In the genomic region with DNA sequence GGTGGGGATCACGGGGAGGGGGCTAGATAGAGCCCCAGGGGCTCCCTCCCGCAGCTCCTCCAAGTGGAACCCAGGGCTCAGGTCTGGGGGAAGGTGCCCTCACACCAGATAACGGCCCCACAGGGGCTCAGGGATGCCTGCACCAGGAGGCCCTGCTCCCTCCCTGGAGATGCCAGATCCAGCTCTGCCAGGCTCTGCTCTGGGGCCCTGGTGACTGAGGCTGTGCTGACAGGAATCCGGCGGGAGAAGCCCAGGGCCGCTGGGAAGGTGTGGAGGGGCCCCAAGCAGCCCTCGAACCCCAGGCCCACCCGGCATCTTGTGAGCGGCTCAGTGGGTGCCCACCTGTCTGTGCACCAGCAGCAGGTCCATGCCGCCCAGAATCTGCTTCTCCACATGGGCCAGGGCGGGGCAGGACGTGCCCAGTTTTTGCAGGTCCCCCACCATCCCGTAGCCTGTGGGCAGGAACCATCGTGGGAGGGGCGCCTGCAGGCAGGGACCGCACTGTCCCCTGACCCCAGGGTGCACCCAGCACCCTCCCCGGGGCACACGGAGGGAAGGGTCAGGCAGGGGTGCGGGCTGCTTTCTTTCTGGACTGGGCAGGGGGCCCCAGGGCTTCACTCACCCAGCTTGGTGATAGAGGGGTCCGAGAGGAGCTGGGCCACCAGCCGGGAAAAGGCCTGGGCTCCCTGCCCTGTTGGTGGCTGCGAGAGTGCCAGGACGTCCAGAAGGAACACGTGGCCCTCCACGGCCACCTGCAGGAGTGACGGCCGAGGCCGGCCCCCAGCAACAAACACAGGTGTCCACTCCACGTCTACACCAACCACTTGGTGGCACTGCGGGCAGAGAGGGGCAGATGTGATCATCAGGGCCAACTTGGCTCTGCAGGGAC, we compare ENCODE assay signal across 15 cellular contexts.
"Had no signal": no experiment of that assay in that cellular context is flagged by ENCODE, and none has a peak within 500 bp of the region (broad histone marks: within the 10 kb centered on the region; RNA-seq: fewer than 3 reads in every experiment).

No MANE protein-coding gene starts in this region.

- H3K36me3 ChIP-seq: upper lobe of right lung had no signal

- H3K4me3 ChIP-seq: coronary artery, heart left ventricle, left lung, psoas muscle, sigmoid colon, testis, upper lobe of right lung had no signal

- H3K27ac ChIP-seq: coronary artery, heart left ventricle, left lung, psoas muscle, sigmoid colon, testis, upper lobe of right lung had no signal

- H3K9me3 ChIP-seq: psoas muscle, testis, upper lobe of right lung had no signal

- H3K4me1 ChIP-seq: psoas muscle, sigmoid colon, testis had no signal

- DNase-seq: activated CD4-positive, alpha-beta T cell treated with anti-CD3 and anti-CD28 coated beads, Interleukin-2, amount 50 U/mL, for 4 hours; activated naive CD4-positive, alpha-beta T cell treated with anti-CD3 and anti-CD28 coated beads for 36 hours; effector CD8-positive, alpha-beta T cell; foreskin melanocyte; occipital lobe; psoas muscle; sigmoid colon; stimulated activated CD4-positive, alpha-beta T cell treated with anti-CD3 and anti-CD28 coated beads, Interleukin-2, amount 100 ng/mL, for 24 hours; stimulated activated naive CD4-positive, alpha-beta T cell; T-helper 2 cell; testis; upper lobe of right lung had no signal

- H3K27me3 ChIP-seq: heart left ventricle, left lung, sigmoid colon, testis, upper lobe of right lung had no signal
